8 cellular contexts compared by ENCODE assay signal in genomic region chr2:60565472-60565871, GRCh38. TPM values are rescaled to one million over a fixed set of nuclear protein-coding genes. Genes with fewer than 3 reads are reported as not detected.
DNase-seq lines count a peak whose midpoint lies in the region; ATAC-seq, FAIRE-seq and TF ChIP-seq lines count a peak whose summit lies in the region.

No MANE protein-coding gene starts in this region.

- H3K9ac ChIP-seq in keratinocyte (ENCODE audit: control insufficient read depth, extremely low read depth, insufficient read depth, low read length) = no peak overlapping the region

- FAIRE-seq in keratinocyte (lab: Jason Lieb, UNC) (no peak), HTR-8/SVneo (lab: Jason Lieb, UNC) (no peak)

- no peak overlapping the region for H3K27ac ChIP-seq in keratinocyte (ENCODE audit: control insufficient read depth, insufficient read depth, low read length)

- peak; percentile 26 for DNase-seq in DMS114 treated with DMSO at 0.1 percent for 48 hours (lab: John Stamatoyannopoulos, UW; ENCODE audit: unreplicated experiment)
- DNase-seq in HAP-1 (ENCODE audit: low spot score in 2 of 2) = peak; percentile 32 to 53
- peak; percentile 54 for DNase-seq in SHP77 treated with DMSO at 0.1 percent for 48 hours (lab: John Stamatoyannopoulos, UW)
- DNase-seq in keratinocyte (ENCODE audit: low read depth, low spot score) = no peak
- DNase-seq in activated CD4-positive, CD25-positive, alpha-beta regulatory T cell treated with anti-CD3 and anti-CD28 coated beads, Interleukin-2, amount 50 U/mL, for 72 hours = no peak
- no peak for DNase-seq in cerebellar cortex (ENCODE audit: low spot score)
- DNase-seq in HTR-8/SVneo (ENCODE audit: insufficient read length, low spot score) = no peak

- H3K9me3 ChIP-seq in HAP-1 = no peaks in the 10 kb centered on the region
- no peaks in the 10 kb centered on the region for H3K9me3 ChIP-seq in keratinocyte (ENCODE audit: control insufficient read depth, low read depth, low read length)

- peaks cover 83% of the 10 kb centered on the region for H3K27me3 ChIP-seq in HAP-1 (ENCODE audit: low read depth)
- peaks cover 24% of the 10 kb centered on the region for H3K27me3 ChIP-seq in keratinocyte (ENCODE audit: control insufficient read depth, extremely low read depth, insufficient read depth, low read length)

- H3K4me2 ChIP-seq in keratinocyte (ENCODE audit: control insufficient read depth, extremely low read depth, insufficient read depth, low read depth, low read length) = no peak overlapping the region

- H3K36me3 ChIP-seq in HAP-1 (replicated peaks) = no peaks in the 10 kb centered on the region
- no peaks in the 10 kb centered on the region for H3K36me3 ChIP-seq in keratinocyte (ENCODE audit: control insufficient read depth in 2 of 2, extremely low read depth in 1 of 2, insufficient read depth in 2 of 2, low read length in 2 of 2)

- no peaks in the 10 kb centered on the region for H3K9me1 ChIP-seq in keratinocyte (ENCODE audit: control insufficient read depth, extremely low read depth, insufficient read depth, low read length)

- H2AFZ ChIP-seq in keratinocyte (ENCODE audit: control insufficient read depth, low read length) = no peak overlapping the region

- no peaks in the 10 kb centered on the region for H4K20me1 ChIP-seq in keratinocyte (ENCODE audit: control insufficient read depth, extremely low read depth, insufficient read depth, low read length)

- H3K4me3 ChIP-seq in HAP-1 (no peak overlapping the region), keratinocyte (ENCODE audit: control insufficient read depth in 2 of 3, extremely low read depth in 1 of 3, insufficient read depth in 2 of 3, low read depth in 1 of 3, low read length in 3 of 3) (no peak overlapping the region)

- ATAC-seq in HG02840 (IDR thresholded peaks at IDR 0.05; ENCODE audit: low FRiP score, unreplicated experiment) = no peak

- TF ChIP-seq CTCF in keratinocyte (optimal IDR thresholded peaks at IDR 0.05 in 1 of 3, IDR thresholded peaks at IDR 0.05 in 1 of 3, conservative IDR thresholded peaks at IDR 0.05 in 1 of 3; ENCODE audit: extremely low read depth in 1 of 3, insufficient read depth in 2 of 3, low read length in 3 of 3) = peak in 2 of 3 experiments; percentile 24 to 32

- dilution Hi-C loops in keratinocyte (cut with MboI; ENCODE audit: extremely low pct_ligation_motif_present, low sequenced_read_pairs) = no loop called here

- no peaks in the 10 kb centered on the region for H3K79me2 ChIP-seq in keratinocyte (ENCODE audit: control insufficient read depth, insufficient read depth, low read length)

- in situ Hi-C loops in HAP-1 (cut with MboI; ENCODE audit: low sequenced_read_pairs) = loop anchor here (25.0 kb wide), 1 partner anchor 1278 kb away; no protein-coding TSS in a partner anchor

- H3K4me1 ChIP-seq in HAP-1 (no peaks in the 10 kb centered on the region), keratinocyte (ENCODE audit: control insufficient read depth, extremely low read depth, insufficient read depth, low read length) (peaks cover 12% of the 10 kb centered on the region)

RNA-seq across cellular contexts. Expression of gene BCL11A, which starts 12.0 kb away (rescaled TPM):
- polyA plus RNA-seq in keratinocyte = 3.8 to 5.3 TPM (median 5.0 TPM) in 3 replicates
- 6.4 TPM for polyA plus RNA-seq in keratinocyte (2011; ENCODE audit: low read depth)
- 2.9 and 3.7 TPM in 2 replicates for polyA plus RNA-seq in keratinocyte (2011; cell fraction: cytosol; rRNA removed)
- polyA plus RNA-seq in keratinocyte (2011; cell fraction: nucleus; rRNA removed) = 10.2 and 12.2 TPM in 2 replicates
- polyA plus RNA-seq in keratinocyte (2012; ENCODE audit: low replicate concordance) = 4.8 and 12.4 TPM in 2 replicates
- polyA minus RNA-seq in keratinocyte = 9.7 to 17.6 TPM (median 12.8 TPM) in 3 replicates
- 4.2 TPM for polyA minus RNA-seq in keratinocyte (2011; cell fraction: cytosol; rRNA and poly(A)+ RNA removed)
- 10.6 and 20.9 TPM in 2 replicates for polyA minus RNA-seq in keratinocyte (2011; cell fraction: nucleus; rRNA and poly(A)+ RNA removed)

Comparison
In these comparisons a context has a peak if more than half of its experiments do, and no peak if none do; other contexts are left out.
1. DNase-seq: peak in DMS114 treated with DMSO at 0.1 percent for 48 hours (single experiment), HAP-1 (2 of 2) and SHP77 treated with DMSO at 0.1 percent for 48 hours (single experiment); none in keratinocyte (single experiment), activated CD4-positive, CD25-positive, alpha-beta regulatory T cell treated with anti-CD3 and anti-CD28 coated beads, Interleukin-2, amount 50 U/mL, for 72 hours (single experiment), cerebellar cortex (single experiment) and HTR-8/SVneo (single experiment).